In the genomic region with DNA sequence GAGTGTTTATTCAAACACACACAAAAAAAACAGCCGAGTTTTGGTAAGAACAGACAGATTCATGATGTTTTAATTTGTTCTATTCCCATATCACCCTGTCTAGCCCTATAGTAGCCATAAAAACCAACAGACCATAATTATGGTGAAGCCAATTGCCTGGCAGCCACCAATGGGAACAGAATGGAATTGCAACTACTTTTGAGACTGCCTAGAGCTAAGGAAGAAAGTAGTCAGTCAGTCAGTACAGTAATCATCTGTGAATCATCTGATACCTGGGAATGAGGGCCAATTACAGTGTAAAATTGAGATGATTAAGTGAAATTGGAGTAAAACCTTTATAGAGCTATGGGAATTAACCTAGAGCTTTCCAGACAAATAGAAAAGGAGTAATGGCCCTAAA, we compare ENCODE assay signal across 22 cellular contexts.
DNase-seq lines count a peak whose midpoint lies in the region; ATAC-seq, FAIRE-seq and TF ChIP-seq lines count a peak whose summit lies in the region.
"Had no signal": no experiment of that assay in that cellular context is flagged by ENCODE, and none has a peak within 500 bp of the region (broad histone marks: within the 10 kb centered on the region; RNA-seq: fewer than 3 reads in every experiment).

No MANE protein-coding gene starts in this region.

- no peak overlapping the region for H3K23ac ChIP-seq in mesendoderm (ENCODE audit: low read length)

- no peak overlapping the region for H3K9ac ChIP-seq in mesendoderm (ENCODE audit: low read length)

- no peaks in the 10 kb centered on the region for H3K79me2 ChIP-seq in mesendoderm (ENCODE audit: control insufficient read depth, insufficient read depth, low read length)

- no peaks in the 10 kb centered on the region for H3K36me3 ChIP-seq in mesendoderm (ENCODE audit: control insufficient read depth, insufficient read depth, low read length)
- H3K36me3 ChIP-seq: pancreas, right atrium auricular region had no signal

- no peaks in the 10 kb centered on the region for H3K4me1 Mint-ChIP-seq in WTC11
- no peaks in the 10 kb centered on the region for H3K4me1 Mint-ChIP-seq in stimulated activated memory B cell treated with anti-CD40 and anti-IgM and Interleukin-4, amounts not matched to agents 10 μg/mL and 1 μg/mL and 100 μg/mL, for 72 hours
- H3K4me1 Mint-ChIP-seq: activated CD4-positive, alpha-beta T cell treated with anti-CD3 and anti-CD28 coated beads, Interleukin-2, amount 10 ng/mL, durations not matched to agents 7 days and 5 days; CD14-positive monocyte; central memory CD8-positive, alpha-beta T cell; nephron progenitor cell had no signal

- H2BK15ac ChIP-seq in mesendoderm (replicated peaks; ENCODE audit: low read depth): no peak overlapping the region

- H3K27ac Mint-ChIP-seq in WTC11: 0 out of 2 replicates have a peak overlapping the region, but pooled peaks have one; percentile 8
- no peak overlapping the region for H3K27ac Mint-ChIP-seq in stimulated activated memory B cell treated with anti-CD40 and anti-IgM and Interleukin-4, amounts not matched to agents 10 μg/mL and 1 μg/mL and 100 μg/mL, for 72 hours
- H3K27ac Mint-ChIP-seq: activated CD4-positive, alpha-beta T cell treated with anti-CD3 and anti-CD28 coated beads, Interleukin-2, amount 10 ng/mL, durations not matched to agents 7 days and 5 days; activated T-cell treated with anti-CD3 and anti-CD28 coated beads, Interleukin-2, amount 50 U/mL, for 24 hours; CD14-positive monocyte; dendritic cell treated with granulocyte-macrophage colony-stimulating factor and Interleukin-4, amounts not matched to agents 40 ng/mL and 50 ng/mL, for 4 days; nephron progenitor cell had no signal

- no peak for TF ChIP-seq POLR2A in NB4 (IDR thresholded peaks at IDR 0.05; ENCODE audit: extremely low read depth, insufficient read length)

- CTCF ChIA-PET in WTC11 (lab: Charles Lee): interaction anchor here (0.9 to 1.0 kb wide), 2 partner anchors 12 to 162 kb away, joined by 3 to 4 read pairs; no protein-coding TSS in a partner anchor

- no peaks in the 10 kb centered on the region for H3K36me3 Mint-ChIP-seq in WTC11
- H3K36me3 Mint-ChIP-seq in stimulated activated memory B cell treated with anti-CD40 and anti-IgM and Interleukin-4, amounts not matched to agents 10 μg/mL and 1 μg/mL and 100 μg/mL, for 72 hours: no peaks in the 10 kb centered on the region
- H3K36me3 Mint-ChIP-seq: CD14-positive monocyte had no signal

- DNase-seq in DMS53 treated with DMSO at 0.1 percent for 48 hours (lab: John Stamatoyannopoulos, UW; ENCODE audit: unreplicated experiment): peak; percentile 13
- no peak for DNase-seq in NB4 (ENCODE audit: low read depth)
- no peak for DNase-seq in WTC11 (ENCODE audit: low spot score)
- DNase-seq in mesendoderm: peak; percentile 12
- no peak for DNase-seq in frontal cortex (ENCODE audit: low spot score in 2 of 2)
- DNase-seq in ACHN: no peak
- DNase-seq: activated CD4-positive, alpha-beta T cell treated with anti-CD3 and anti-CD28 coated beads, Interleukin-2, amount 10 ng/mL, durations not matched to agents 7 days and 5 days; activated gamma-delta T cell; activated T-cell treated with anti-CD3 and anti-CD28 coated beads, Interleukin-2, amount 50 U/mL, for 24 hours; NCI-H1048; NCI-H1694; NCI-H526 treated with DMSO at 0.1 percent for 48 hours; nephron progenitor cell; pancreas; T-helper 9 cell; trophoblast cell had no signal

- H3K27ac ChIP-seq in mesendoderm (ENCODE audit: low read depth, low read length): no peak overlapping the region
- H3K27ac ChIP-seq: pancreas, right atrium auricular region had no signal

- H3K4ac ChIP-seq in mesendoderm (ENCODE audit: low read depth, low read length): no peak overlapping the region

- H2BK120ac ChIP-seq in mesendoderm (ENCODE audit: low read depth, low read length): no peak overlapping the region

- ATAC-seq in WTC11: peak; percentile 81
- ATAC-seq in stimulated activated memory B cell treated with anti-CD40 and anti-IgM and Interleukin-4, amounts not matched to agents 10 μg/mL and 1 μg/mL and 100 μg/mL, for 72 hours: no peak
- ATAC-seq: pancreas had no signal

- POLR2A ChIA-PET in WTC11 (lab: Charles Lee): no interaction called here

- no peak overlapping the region for H3K4me3 Mint-ChIP-seq in WTC11
- no peak overlapping the region for H3K4me3 Mint-ChIP-seq in stimulated activated memory B cell treated with anti-CD40 and anti-IgM and Interleukin-4, amounts not matched to agents 10 μg/mL and 1 μg/mL and 100 μg/mL, for 72 hours
- H3K4me3 Mint-ChIP-seq: activated CD4-positive, alpha-beta T cell treated with anti-CD3 and anti-CD28 coated beads, Interleukin-2, amount 10 ng/mL, durations not matched to agents 7 days and 5 days; activated T-cell treated with anti-CD3 and anti-CD28 coated beads, Interleukin-2, amount 50 U/mL, for 24 hours; CD14-positive monocyte; central memory CD8-positive, alpha-beta T cell; dendritic cell treated with granulocyte-macrophage colony-stimulating factor and Interleukin-4, amounts not matched to agents 40 ng/mL and 50 ng/mL, for 4 days; nephron progenitor cell had no signal

- H3K4me2 ChIP-seq in mesendoderm (ENCODE audit: low read length): no peak overlapping the region

- peaks cover 9% of the 10 kb centered on the region; the same call in 1 of the 2 replicates for H3K9me3 Mint-ChIP-seq in WTC11
- no peaks in the 10 kb centered on the region for H3K9me3 Mint-ChIP-seq in stimulated activated memory B cell treated with anti-CD40 and anti-IgM and Interleukin-4, amounts not matched to agents 10 μg/mL and 1 μg/mL and 100 μg/mL, for 72 hours

- no CpG with 5 or more reads among the region's 1 CpG for WGBS in mesendoderm (ENCODE audit: extremely low coverage, insufficient coverage, low lambda C conversion rate)

- H2AK5ac ChIP-seq in mesendoderm (ENCODE audit: low read length): no peak overlapping the region

- no peaks in the 10 kb centered on the region for H3K4me1 ChIP-seq in mesendoderm (ENCODE audit: control insufficient read depth, low read depth, low read length)
- H3K4me1 ChIP-seq: pancreas, right atrium auricular region had no signal

- H2BK5ac ChIP-seq in mesendoderm (ENCODE audit: low read length): no peak overlapping the region

- no peaks in the 10 kb centered on the region for H3K27me3 Mint-ChIP-seq in WTC11 (ENCODE audit: low read depth)
- H3K27me3 Mint-ChIP-seq in stimulated activated memory B cell treated with anti-CD40 and anti-IgM and Interleukin-4, amounts not matched to agents 10 μg/mL and 1 μg/mL and 100 μg/mL, for 72 hours: no peaks in the 10 kb centered on the region
- H3K27me3 Mint-ChIP-seq: activated CD4-positive, alpha-beta T cell treated with anti-CD3 and anti-CD28 coated beads, Interleukin-2, amount 10 ng/mL, durations not matched to agents 7 days and 5 days; activated T-cell treated with anti-CD3 and anti-CD28 coated beads, Interleukin-2, amount 50 U/mL, for 24 hours; central memory CD8-positive, alpha-beta T cell; dendritic cell treated with granulocyte-macrophage colony-stimulating factor and Interleukin-4, amounts not matched to agents 40 ng/mL and 50 ng/mL, for 4 days had no signal

- no peaks in the 10 kb centered on the region for H3K27me3 ChIP-seq in mesendoderm (ENCODE audit: insufficient read depth, low read length, poor library complexity)
- H3K27me3 ChIP-seq: pancreas, right atrium auricular region had no signal

- H3K56ac ChIP-seq in mesendoderm (ENCODE audit: low read length): no peak overlapping the region

- H3K18ac ChIP-seq in mesendoderm (ENCODE audit: low read length): no peak overlapping the region

- no peak overlapping the region for H3K4me3 ChIP-seq in NB4 (ENCODE audit: low read depth, low read length)
- H3K4me3 ChIP-seq in mesendoderm (ENCODE audit: low read length): no peak overlapping the region
- H3K4me3 ChIP-seq: pancreas, right atrium auricular region had no signal

- H3K79me1 ChIP-seq in mesendoderm (ENCODE audit: low read length): no peaks in the 10 kb centered on the region

- no peak overlapping the region for H4K8ac ChIP-seq in mesendoderm (ENCODE audit: low read depth, low read length)

- in situ Hi-C loops in ACHN (cut with HindIII; ENCODE audit: low pct_ligation_motif_present, low pct_unique_long_range_greater_than_20kb, low sequenced_read_pairs): no loop called here

- H4K5ac ChIP-seq in mesendoderm (ENCODE audit: low read length): no peak overlapping the region

- TF ChIP-seq CTCF in NB4 (IDR thresholded peaks at IDR 0.05; ENCODE audit: low read depth, low read length) (peak; percentile 11), WTC11 (IDR thresholded peaks at IDR 0.05) (no peak)

- no peak for FAIRE-seq in frontal cortex (lab: Jason Lieb, UNC)
- FAIRE-seq: GM12891, pancreas had no signal

TF ChIP-seq in WTC11, 78 proteins besides CTCF, POLR2A, EP300 and RAD21:
- TF ChIP-seq ZNF671 (CRISPR knock-in tag; IDR thresholded peaks at IDR 0.05): no peak

Comparison
In these comparisons a context has a peak if more than half of its experiments do, and no peak if none do; other contexts are left out.
1. DNase-seq: peak in DMS53 treated with DMSO at 0.1 percent for 48 hours (single experiment) and mesendoderm (single experiment); none in NB4 (single experiment), WTC11 (single experiment), frontal cortex (0 of 2) and ACHN (single experiment).